Comparison of ENCODE assay signal across 15 cellular contexts in genomic region chr2:21195326-21195725, GRCh38.
DNase-seq lines count a peak whose midpoint lies in the region; ATAC-seq and TF ChIP-seq lines count a peak whose summit lies in the region.
"Had no signal": no experiment of that assay in that cellular context is flagged by ENCODE, and none has a peak within 500 bp of the region (broad histone marks: within the 10 kb centered on the region; RNA-seq: fewer than 3 reads in every experiment).

No MANE protein-coding gene starts in this region.

- H3K27me3 ChIP-seq in HUES48 (ENCODE audit: control insufficient read depth, insufficient read depth, low read length) (no peaks in the 10 kb centered on the region), endodermal cell (ENCODE audit: control insufficient read depth, insufficient read depth, low read length, poor library complexity, severe bottlenecking) (no peaks in the 10 kb centered on the region), gastrocnemius medialis (no peaks in the 10 kb centered on the region)
- H3K27me3 ChIP-seq: BLaER1 had no signal

- intact Hi-C loops in mucosa of descending colon (cut with DNase I, micrococcal nuclease) (no loop called here), gastrocnemius medialis (cut with DNase I; ENCODE audit: low total_unique reads) (no loop called here)

- TF ChIP-seq CTCF in endodermal cell (conservative IDR thresholded peaks at IDR 0.05) (no peak), mucosa of descending colon (IDR thresholded peaks at IDR 0.05) (no peak), gastrocnemius medialis (IDR thresholded peaks at IDR 0.05 in 4 of 5, conservative IDR thresholded peaks at IDR 0.05 in 1 of 5) (no peak)

- ATAC-seq in mucosa of descending colon (peak; percentile 72), gastrocnemius medialis (no peak), GM18502 (IDR thresholded peaks at IDR 0.05; ENCODE audit: poor library complexity, unreplicated experiment) (no peak)

- H3K4me1 Mint-ChIP-seq in endodermal cell = peaks cover 65% of the 10 kb centered on the region
- H3K4me1 Mint-ChIP-seq: CD8-positive, alpha-beta memory T cell had no signal

- H3K27me3 Mint-ChIP-seq in endodermal cell (ENCODE audit: insufficient read depth) = no peaks in the 10 kb centered on the region
- H3K27me3 Mint-ChIP-seq: CD8-positive, alpha-beta memory T cell had no signal

- H3K4me1 ChIP-seq in HUES48 (ENCODE audit: control insufficient read depth, insufficient read depth, low read length) (peaks cover 4% of the 10 kb centered on the region; the same call in 1 of the 2 replicates), endodermal cell (ENCODE audit: control insufficient read depth, insufficient read depth, low read length) (peaks cover 33% of the 10 kb centered on the region), mucosa of descending colon (ENCODE audit: low read depth) (peaks cover 9% of the 10 kb centered on the region), gastrocnemius medialis (no peaks in the 10 kb centered on the region)
- H3K4me1 ChIP-seq: BLaER1 had no signal

- no peak overlapping the region for H3K4me3 Mint-ChIP-seq in endodermal cell
- H3K4me3 Mint-ChIP-seq: CD8-positive, alpha-beta memory T cell had no signal

- peaks cover 1% of the 10 kb centered on the region for H3K36me3 Mint-ChIP-seq in endodermal cell (ENCODE audit: low read depth)
- H3K36me3 Mint-ChIP-seq: CD8-positive, alpha-beta memory T cell had no signal

- H3K9me3 ChIP-seq in HUES48 (ENCODE audit: control insufficient read depth, insufficient read depth, low read length) (no peaks in the 10 kb centered on the region), endodermal cell (ENCODE audit: control insufficient read depth, low read length) (no peaks in the 10 kb centered on the region), mucosa of descending colon (no peaks in the 10 kb centered on the region), gastrocnemius medialis (no peaks in the 10 kb centered on the region)
- H3K9me3 ChIP-seq: BLaER1, Caco-2 had no signal

- H3K4me3 ChIP-seq in HUES48 (ENCODE audit: low read depth, low read length) (no peak overlapping the region), endodermal cell (ENCODE audit: low read length) (no peak overlapping the region), mucosa of descending colon (no peak overlapping the region), gastrocnemius medialis (no peak overlapping the region)
- H3K4me3 ChIP-seq: BLaER1, GM23248 had no signal

- DNase-seq in DMS53 (lab: John Stamatoyannopoulos, UW) = peak; percentile 47
- no peak for DNase-seq in endodermal cell
- DNase-seq in mucosa of descending colon = no peak
- no peak for DNase-seq in gastrocnemius medialis
- no peak for DNase-seq in KG1 (lab: John Stamatoyannopoulos, UW)
- no peak for DNase-seq in SIG-M5 (lab: John Stamatoyannopoulos, UW)
- DNase-seq: 8988T; AML-193; CD8-positive, alpha-beta memory T cell; GM23248; H7 had no signal

- peak overlapping the region; percentile 5 for H3K27ac Mint-ChIP-seq in endodermal cell
- H3K27ac Mint-ChIP-seq: CD8-positive, alpha-beta memory T cell had no signal

- H3K9me3 Mint-ChIP-seq in endodermal cell = peaks cover 5% of the 10 kb centered on the region

- in situ Hi-C loops in gastrocnemius medialis (cut with MboI; ENCODE audit: low sequenced_read_pairs in 4 of 4) = no loop called here

- no peak for TF ChIP-seq POLR2A in gastrocnemius medialis (IDR thresholded peaks at IDR 0.05)

- H3K27ac ChIP-seq in HUES48 (ENCODE audit: low read depth, low read length) (peak overlapping the region; percentile 57), endodermal cell (ENCODE audit: low read depth, low read length) (no peak overlapping the region), gastrocnemius medialis (no peak overlapping the region)
- H3K27ac ChIP-seq: BLaER1, GM23248 had no signal

- H3K36me3 ChIP-seq in HUES48 (ENCODE audit: control insufficient read depth, insufficient read depth, low read length) = no peaks in the 10 kb centered on the region
- H3K36me3 ChIP-seq in endodermal cell (ENCODE audit: control insufficient read depth, insufficient read depth, low read length) = no peaks in the 10 kb centered on the region
- no peaks in the 10 kb centered on the region for H3K36me3 ChIP-seq in mucosa of descending colon (ENCODE audit: low read depth)
- no peaks in the 10 kb centered on the region for H3K36me3 ChIP-seq in gastrocnemius medialis
- H3K36me3 ChIP-seq: BLaER1 had no signal

- H3K9ac ChIP-seq in HUES48 (ENCODE audit: low read depth, low read length) = no peak overlapping the region
- H3K9ac ChIP-seq in endodermal cell (ENCODE audit: extremely low read depth, low read length, poor library complexity, severe bottlenecking) = no peak overlapping the region
- H3K9ac ChIP-seq: BLaER1, GM23248 had no signal
